1 cellular context compared by ENCODE assay signal in the genomic region with DNA sequence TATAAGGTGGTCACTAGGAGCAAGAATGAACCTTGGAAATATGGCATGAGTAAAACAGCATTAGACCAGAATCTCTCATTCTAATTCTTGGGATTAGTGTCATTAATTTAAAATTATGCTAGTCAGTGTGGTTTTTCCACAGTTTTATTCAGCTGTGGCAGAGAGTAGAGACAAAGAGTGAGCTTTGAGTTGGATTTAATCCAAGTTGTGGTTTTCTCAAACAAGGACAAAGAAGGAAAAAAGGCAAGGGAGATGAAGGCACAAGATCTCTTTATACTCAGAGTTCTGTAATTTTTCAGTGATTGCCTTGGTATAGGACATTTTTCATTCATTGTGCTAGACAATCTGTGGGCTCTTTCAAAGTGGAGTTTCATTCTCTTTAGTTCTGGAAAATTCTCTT.
TF ChIP-seq lines count a peak whose summit lies in the region.

No MANE protein-coding gene starts in this region.

TF ChIP-seq in IMR-90, 13 proteins besides CTCF, POLR2A, EP300 and RAD21:
- TF ChIP-seq CHD1 (IDR thresholded peaks at IDR 0.05; ENCODE audit: low read depth, low read length) = no peak
- TF ChIP-seq SMC3 (IDR thresholded peaks at IDR 0.05; ENCODE audit: low read depth, low read length) = no peak
- TF ChIP-seq MAZ (IDR thresholded peaks at IDR 0.05; ENCODE audit: borderline replicate concordance, low read depth, low read length) = no peak
- no peak for TF ChIP-seq RFX5 (IDR thresholded peaks at IDR 0.05; ENCODE audit: low read depth, low read length)
- no peak for TF ChIP-seq BHLHE40 (IDR thresholded peaks at IDR 0.05; ENCODE audit: low read depth, low read length)
- no peak for TF ChIP-seq CEBPB (IDR thresholded peaks at IDR 0.05; ENCODE audit: low read depth, low read length)
- TF ChIP-seq MXI1 (IDR thresholded peaks at IDR 0.05; ENCODE audit: borderline replicate concordance, low read depth, low read length) = no peak
- TF ChIP-seq, protein P1, sequence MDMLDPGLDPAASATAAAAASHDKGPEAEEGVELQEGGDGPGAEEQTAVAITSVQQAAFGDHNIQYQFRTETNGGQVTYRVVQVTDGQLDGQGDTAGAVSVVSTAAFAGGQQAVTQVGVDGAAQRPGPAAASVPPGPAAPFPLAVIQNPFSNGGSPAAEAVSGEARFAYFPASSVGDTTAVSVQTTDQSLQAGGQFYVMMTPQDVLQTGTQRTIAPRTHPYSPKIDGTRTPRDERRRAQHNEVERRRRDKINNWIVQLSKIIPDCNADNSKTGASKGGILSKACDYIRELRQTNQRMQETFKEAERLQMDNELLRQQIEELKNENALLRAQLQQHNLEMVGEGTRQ (IDR thresholded peaks at IDR 0.05; ENCODE audit: low read depth, low read length) = no peak
- no peak for TF ChIP-seq NFE2L2 (IDR thresholded peaks at IDR 0.05; ENCODE audit: low read depth, low read length)
- TF ChIP-seq, protein P2, sequence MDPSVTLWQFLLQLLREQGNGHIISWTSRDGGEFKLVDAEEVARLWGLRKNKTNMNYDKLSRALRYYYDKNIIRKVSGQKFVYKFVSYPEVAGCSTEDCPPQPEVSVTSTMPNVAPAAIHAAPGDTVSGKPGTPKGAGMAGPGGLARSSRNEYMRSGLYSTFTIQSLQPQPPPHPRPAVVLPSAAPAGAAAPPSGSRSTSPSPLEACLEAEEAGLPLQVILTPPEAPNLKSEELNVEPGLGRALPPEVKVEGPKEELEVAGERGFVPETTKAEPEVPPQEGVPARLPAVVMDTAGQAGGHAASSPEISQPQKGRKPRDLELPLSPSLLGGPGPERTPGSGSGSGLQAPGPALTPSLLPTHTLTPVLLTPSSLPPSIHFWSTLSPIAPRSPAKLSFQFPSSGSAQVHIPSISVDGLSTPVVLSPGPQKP (IDR thresholded peaks at IDR 0.05; ENCODE audit: borderline replicate concordance, low read depth, low read length) = no peak
- no peak for TF ChIP-seq MAFK (IDR thresholded peaks at IDR 0.05; ENCODE audit: low read depth, low read length)
- TF ChIP-seq FOS (IDR thresholded peaks at IDR 0.05; ENCODE audit: low read depth, low read length) = no peak
- TF ChIP-seq RCOR1 (IDR thresholded peaks at IDR 0.05; ENCODE audit: insufficient replicate concordance, low read length) = no peak
